Comparison of ENCODE assay signal across 9 cellular contexts in the genomic region with DNA sequence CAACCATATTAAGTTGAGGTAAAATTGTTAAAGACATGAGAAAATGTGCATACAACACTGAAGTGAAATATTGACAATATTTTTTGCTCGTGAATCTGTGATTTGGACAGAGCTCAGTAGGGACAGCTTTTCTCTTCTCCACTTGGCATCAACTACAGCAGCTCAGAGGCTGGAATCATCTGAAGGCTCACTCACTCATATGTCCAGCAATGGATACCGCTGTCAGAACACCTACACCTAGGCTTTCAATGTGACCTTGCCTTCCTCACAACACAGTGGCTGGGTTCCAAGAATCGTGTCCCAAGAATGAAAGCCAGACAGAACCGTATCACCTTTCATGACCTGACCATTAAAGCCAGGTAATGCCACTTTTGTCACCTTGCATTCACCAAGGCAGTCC.
"Had no signal": no experiment of that assay in that cellular context is flagged by ENCODE, and none has a peak within 500 bp of the region (broad histone marks: within the 10 kb centered on the region; RNA-seq: fewer than 3 reads in every experiment).

No MANE protein-coding gene starts in this region.

- H3K27me3 Mint-ChIP-seq: IgD-negative memory B cell had no signal

- H3K36me3 ChIP-seq: HAP-1 had no signal

- H3K27ac ChIP-seq: GM23248 had no signal

- H3K4me3 ChIP-seq: GM23248, HAP-1 had no signal

- H3K9ac ChIP-seq: GM23248 had no signal

- ATAC-seq: HCT116 had no signal

- FAIRE-seq: HTR-8/SVneo had no signal

- H3K4me3 Mint-ChIP-seq: HFFc6, IgD-negative memory B cell had no signal

- H3K9me3 ChIP-seq: HAP-1 had no signal

- H3K27ac Mint-ChIP-seq: HFFc6, IgD-negative memory B cell had no signal

- H3K4me1 ChIP-seq: HAP-1 had no signal

- DNase-seq: GM23248, GOT3, H7, HFFc6, KBM-7 had no signal
